1 cellular context compared by ENCODE assay signal in genomic region chr22:21009638-21010425, GRCh38.
TF ChIP-seq lines count a peak whose summit lies in the region.

No MANE protein-coding gene starts in this region.

TF ChIP-seq in K562, 482 proteins besides CTCF, POLR2A, EP300 and RAD21 (continued from another document):
- no peak for TF ChIP-seq DNMT1 (IDR thresholded peaks at IDR 0.05)
- no peak for TF ChIP-seq AFF1 (IDR thresholded peaks at IDR 0.05; ENCODE audit: low read depth in 1 of 2, partially characterized antibody in 2 of 2)
- TF ChIP-seq FOSL1 (tag; conservative IDR thresholded peaks at IDR 0.05) = no peak
- no peak for TF ChIP-seq FOXJ2 (tag; IDR thresholded peaks at IDR 0.05)
- no peak for TF ChIP-seq MYBL2 (IDR thresholded peaks at IDR 0.05; ENCODE audit: low read depth)
- no peak for TF ChIP-seq MYBL2 (CRISPR knock-in tag; IDR thresholded peaks at IDR 0.05; ENCODE audit: borderline replicate concordance)
- peak; percentile 72; the same call in 1 of the 2 replicates for TF ChIP-seq THAP12 (CRISPR knock-in tag; IDR thresholded peaks at IDR 0.05)
- no peak for TF ChIP-seq SETDB1 (IDR thresholded peaks at IDR 0.05; ENCODE audit: low read length)
- TF ChIP-seq BHLHE40 (IDR thresholded peaks at IDR 0.05; ENCODE audit: low read length) = no peak; the same call in 1 of the 2 replicates
- TF ChIP-seq ZNF511 (CRISPR knock-in tag; IDR thresholded peaks at IDR 0.05) = no peak
- TF ChIP-seq CGGBP1 (CRISPR knock-in tag; IDR thresholded peaks at IDR 0.05) = no peak
- no peak for TF ChIP-seq ZBTB9 (CRISPR knock-in tag; IDR thresholded peaks at IDR 0.05)
- TF ChIP-seq NRF1 (conservative IDR thresholded peaks at IDR 0.05 in 1 of 2, IDR thresholded peaks at IDR 0.05 in 1 of 2) = no peak
- no peak for TF ChIP-seq FUS (optimal IDR thresholded peaks at IDR 0.05; ENCODE audit: low read depth, low read length)
- no peak for TF ChIP-seq ZBTB40 (IDR thresholded peaks at IDR 0.05)
- TF ChIP-seq ZBTB40 (CRISPR knock-in tag; IDR thresholded peaks at IDR 0.05) = no peak
- TF ChIP-seq THRAP3 (IDR thresholded peaks at IDR 0.05; ENCODE audit: borderline replicate concordance) = no peak
